ENCODE assay signal across 8 cellular contexts in the genomic region with DNA sequence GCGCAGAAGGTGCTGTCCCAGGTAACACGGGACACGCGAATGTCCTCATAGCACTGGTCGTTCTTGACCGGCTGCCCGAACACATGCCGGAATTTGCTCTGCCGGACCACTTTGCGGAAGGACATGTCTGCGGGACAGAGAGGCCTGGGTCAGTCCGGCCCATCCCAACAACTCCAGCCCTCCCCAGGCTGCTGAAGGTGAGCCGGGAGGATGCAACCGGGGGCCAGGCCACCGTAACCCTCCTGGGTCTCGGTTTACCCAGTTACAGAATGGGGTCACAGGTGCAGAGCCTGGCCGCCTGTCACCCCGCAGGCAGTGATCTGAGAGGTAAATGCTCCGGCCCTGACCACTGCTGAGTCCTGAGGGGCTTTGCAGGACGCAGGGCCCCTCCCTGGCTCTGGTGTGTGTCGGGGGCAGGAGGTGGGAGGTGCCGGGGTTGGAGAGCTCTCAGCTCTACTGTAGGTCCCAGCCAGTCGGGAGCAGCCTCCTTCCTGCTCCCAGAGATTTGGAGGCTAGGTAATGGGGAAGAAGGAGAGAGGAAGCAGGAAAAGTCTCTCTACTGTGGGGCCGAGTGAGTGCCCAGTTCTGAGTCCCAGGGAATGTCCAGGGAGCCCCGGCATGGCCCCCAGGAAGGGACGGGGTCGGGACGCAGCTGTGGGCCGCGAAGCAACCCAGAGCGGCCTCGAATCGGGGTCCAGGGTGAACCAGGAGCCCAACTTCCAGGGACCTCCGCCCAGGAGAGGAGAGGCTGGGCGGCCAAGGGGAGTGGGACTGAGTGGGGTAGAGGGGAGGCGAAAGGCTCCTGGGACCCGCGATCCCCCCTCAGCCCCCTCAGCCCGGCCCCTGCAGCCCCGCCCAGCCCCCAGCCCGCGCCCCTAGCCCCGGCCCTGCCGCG. TPM values are rescaled to one million over a fixed set of nuclear protein-coding genes. Genes with fewer than 3 reads are reported as not detected.
DNase-seq lines count a peak whose midpoint lies in the region; ATAC-seq and TF ChIP-seq lines count a peak whose summit lies in the region.

No MANE protein-coding gene starts in this region.

- DNase-seq in ELR (ENCODE audit: low read depth) (peak; percentile 31), Peyer's patch (no peak), esophagus muscularis mucosa (ENCODE audit: extremely low spot score) (no peak), progenitor cell of endocrine pancreas (ENCODE audit: low spot score, unreplicated experiment) (no peak), SIG-M5 treated with dmso at 0.1 percent for 504 hours (lab: John Stamatoyannopoulos, UW; ENCODE audit: unreplicated experiment) (no peak), NCI-H2171 (lab: John Stamatoyannopoulos, UW) (no peak)
- DNase-seq in stimulated activated CD4-positive, alpha-beta T cell treated with anti-CD3 and anti-CD28 coated beads, Interleukin-2, amount 100 ng/mL, for 48 hours: no peak

- H3K4me3 ChIP-seq in Peyer's patch (peak overlapping the region; percentile 49 to 95 (median 72)), esophagus muscularis mucosa (peak overlapping the region; percentile 67 to 98 (median 81))

- H3K27ac ChIP-seq in Peyer's patch: peak overlapping the region; percentile 88 to 99 (median 96)
- H3K27ac ChIP-seq in esophagus muscularis mucosa (replicated peaks in 1 of 4): peak overlapping the region; percentile 90 to 98 (median 96)

- ATAC-seq in GM18868 (IDR thresholded peaks at IDR 0.05; ENCODE audit: unreplicated experiment): no peak

- no peaks in the 10 kb centered on the region for H3K27me3 Mint-ChIP-seq in progenitor cell of endocrine pancreas

- peak overlapping the region; percentile 85 for H3K4me3 Mint-ChIP-seq in progenitor cell of endocrine pancreas (ENCODE audit: low read depth)

- intact Hi-C loops in esophagus muscularis mucosa (cut with DNase I): no loop called here

- TF ChIP-seq POLR2A in Peyer's patch (IDR thresholded peaks at IDR 0.05) (no peak), esophagus muscularis mucosa (IDR thresholded peaks at IDR 0.05; ENCODE audit: low read depth) (no peak)

- TF ChIP-seq CTCF in Peyer's patch (IDR thresholded peaks at IDR 0.05) (no peak), esophagus muscularis mucosa (IDR thresholded peaks at IDR 0.05) (no peak), progenitor cell of endocrine pancreas (IDR thresholded peaks at IDR 0.05; ENCODE audit: unreplicated experiment) (no peak)

- H3K9me3 ChIP-seq in Peyer's patch (no peaks in the 10 kb centered on the region), esophagus muscularis mucosa (no peaks in the 10 kb centered on the region)

- no peaks in the 10 kb centered on the region for H3K9me3 Mint-ChIP-seq in progenitor cell of endocrine pancreas (ENCODE audit: low read depth)

- H3K27me3 ChIP-seq in Peyer's patch: no peaks in the 10 kb centered on the region
- H3K27me3 ChIP-seq in esophagus muscularis mucosa: no peaks in the 10 kb centered on the region

- peak overlapping the region; percentile 86 for H3K27ac Mint-ChIP-seq in progenitor cell of endocrine pancreas

- no peak for TF ChIP-seq EP300 in esophagus muscularis mucosa (IDR thresholded peaks at IDR 0.05)

- H3K4me1 ChIP-seq in Peyer's patch (peaks cover 0 to 59% (median 51%) of the 10 kb centered on the region in 4 donors), esophagus muscularis mucosa (peaks cover 24 to 55% (median 52%) of the 10 kb centered on the region in 4 donors)

- no peaks in the 10 kb centered on the region for H3K36me3 Mint-ChIP-seq in progenitor cell of endocrine pancreas (ENCODE audit: insufficient read depth)

- 80% methylated on average over 2 of the region's 45 CpGs for WGBS in esophagus muscularis mucosa

- H3K36me3 ChIP-seq in Peyer's patch (peaks cover 0 to 43% (median 0%) of the 10 kb centered on the region in 3 donors), esophagus muscularis mucosa (peaks cover 0 to 42% (median 37%) of the 10 kb centered on the region in 4 donors)

- peaks cover 5% of the 10 kb centered on the region for H3K4me1 Mint-ChIP-seq in progenitor cell of endocrine pancreas (ENCODE audit: low read depth)

RNA-seq across cellular contexts. Expression of a gene that starts 0.5 kb away (rescaled TPM):
- total RNA-seq in Peyer's patch (100 to 1,000 TPM in 3 of 4 donors, 10 to 100 TPM in 1; 68.5 to 161 (median 138) TPM), esophagus muscularis mucosa (10 to 100 TPM; 48.6 to 87.1 (median 70.7) TPM), progenitor cell of endocrine pancreas (86.7 and 90.5 TPM in 2 replicates)

RNA-seq across cellular contexts. Expression of a gene that starts 5.3 kb away (rescaled TPM):
- total RNA-seq in Peyer's patch (10 to 100 TPM; 17.3 to 56.9 (median 21.7) TPM), esophagus muscularis mucosa (1 to 10 TPM; 2.4 to 8.9 (median 3.6) TPM), progenitor cell of endocrine pancreas (0.73 and 2.3 TPM in 2 replicates)

RNA-seq across cellular contexts. Expression of a gene that starts 9.8 kb away (rescaled TPM):
- total RNA-seq in Peyer's patch (not detected), esophagus muscularis mucosa (not detected), progenitor cell of endocrine pancreas (not detected in 2 replicates)

RNA-seq across cellular contexts. Expression of a gene that starts 12.4 kb away (rescaled TPM):
- 1 to 10 TPM in 1 of 4 donors, under 1 TPM in 2, not detected in 1; 0.85 to 3.3 (median 0.94) TPM for total RNA-seq in Peyer's patch
- 1 to 10 TPM in 2 of 4 donors, under 1 TPM in 2; 0.50 to 2.9 (median 1.5) TPM for total RNA-seq in esophagus muscularis mucosa
- total RNA-seq in progenitor cell of endocrine pancreas: 0.18 TPM in 1 of 2 replicates, not detected in the other

RNA-seq across cellular contexts. Expression of a gene that starts 14.5 kb away (rescaled TPM):
- total RNA-seq in Peyer's patch (10 to 100 TPM; 58.0 to 88.3 (median 63.5) TPM), esophagus muscularis mucosa (10 to 100 TPM; 34.0 to 51.0 (median 48.0) TPM), progenitor cell of endocrine pancreas (51.7 and 53.8 TPM in 2 replicates)
